ENCODE assay signal across 18 cellular contexts in the genomic region with DNA sequence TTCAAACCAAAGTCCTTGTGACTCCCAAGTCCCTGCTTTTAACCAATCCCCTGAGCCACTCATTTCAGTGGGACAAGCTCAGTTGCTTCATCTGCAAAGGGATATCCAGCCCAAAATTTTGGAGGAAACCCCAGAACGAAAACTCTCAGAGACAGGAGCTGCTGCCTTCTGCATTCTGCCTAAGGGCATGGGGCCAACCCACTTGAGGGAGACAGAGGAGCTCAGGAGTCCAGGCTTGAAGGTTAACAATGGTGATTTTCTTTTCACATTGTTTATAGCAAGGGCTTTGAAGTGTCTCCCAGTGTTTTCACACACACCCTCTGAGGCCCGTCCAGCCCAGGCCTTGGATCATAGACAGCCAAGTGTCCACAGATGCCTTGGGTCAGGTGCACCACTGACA.
DNase-seq lines count a peak whose midpoint lies in the region; ATAC-seq and TF ChIP-seq lines count a peak whose summit lies in the region.
"Had no signal": no experiment of that assay in that cellular context is flagged by ENCODE, and none has a peak within 500 bp of the region (broad histone marks: within the 10 kb centered on the region; RNA-seq: fewer than 3 reads in every experiment).

No MANE protein-coding gene starts in this region.

- in situ Hi-C loops in gastrocnemius medialis (cut with MboI; ENCODE audit: low sequenced_read_pairs in 4 of 4): no loop called here

- H3K4me3 ChIP-seq in heart left ventricle (no peak overlapping the region), thyroid gland (replicated peaks in 1 of 3) (no peak overlapping the region), gastrocnemius medialis (no peak overlapping the region)
- H3K4me3 ChIP-seq: gastroesophageal sphincter, stomach, tibial nerve had no signal

- TF ChIP-seq POLR2A in heart left ventricle (IDR thresholded peaks at IDR 0.05): no peak
- TF ChIP-seq POLR2A in thyroid gland (IDR thresholded peaks at IDR 0.05): no peak
- no peak for TF ChIP-seq POLR2A in gastrocnemius medialis (IDR thresholded peaks at IDR 0.05)

- H3K9me3 ChIP-seq in heart left ventricle: no peaks in the 10 kb centered on the region
- no peaks in the 10 kb centered on the region for H3K9me3 ChIP-seq in thyroid gland
- no peaks in the 10 kb centered on the region for H3K9me3 ChIP-seq in gastrocnemius medialis
- H3K9me3 ChIP-seq: gastroesophageal sphincter, stomach, tibial nerve had no signal

- H3K4me1 ChIP-seq in heart left ventricle (peaks cover 0 to 16% (median 2%) of the 10 kb centered on the region in 12 donors), thyroid gland (no peaks in the 10 kb centered on the region), gastrocnemius medialis (no peaks in the 10 kb centered on the region)
- H3K4me1 ChIP-seq: stomach, tibial nerve had no signal

- H3K27me3 ChIP-seq in heart left ventricle (no peaks in the 10 kb centered on the region), thyroid gland (no peaks in the 10 kb centered on the region), gastrocnemius medialis (no peaks in the 10 kb centered on the region)
- H3K27me3 ChIP-seq: gastroesophageal sphincter, stomach, tibial nerve had no signal

- H3K27ac ChIP-seq in heart left ventricle (no peak overlapping the region), thyroid gland (no peak overlapping the region), gastrocnemius medialis (no peak overlapping the region)
- H3K27ac ChIP-seq: gastroesophageal sphincter, stomach, tibial nerve had no signal

- TF ChIP-seq CTCF in heart left ventricle (IDR thresholded peaks at IDR 0.05) (no peak), thyroid gland (IDR thresholded peaks at IDR 0.05) (no peak), gastrocnemius medialis (IDR thresholded peaks at IDR 0.05 in 4 of 5, conservative IDR thresholded peaks at IDR 0.05 in 1 of 5) (no peak)

- H3K36me3 ChIP-seq in heart left ventricle (no peaks in the 10 kb centered on the region), thyroid gland (no peaks in the 10 kb centered on the region), gastrocnemius medialis (no peaks in the 10 kb centered on the region)
- H3K36me3 ChIP-seq: gastroesophageal sphincter, stomach, tibial nerve had no signal

- intact Hi-C loops in heart left ventricle (cut with DNase I): no loop called here
- intact Hi-C loops in thyroid gland (cut with DNase I): no loop called here
- intact Hi-C loops in gastrocnemius medialis (cut with DNase I; ENCODE audit: low total_unique reads): no loop called here

- 29 to 58% (median 39%) methylated on average over 2 of the region's 2 CpGs for WGBS in heart left ventricle, 4 donors
- WGBS in thyroid gland, 2 donors: 21 to 42% methylated on average over 2 of the region's 2 CpGs

- ATAC-seq in heart left ventricle (peak in 3 of 4 donors; percentile 14 to 49 (median 39)), gastrocnemius medialis (no peak), GM21381 (IDR thresholded peaks at IDR 0.05; ENCODE audit: unreplicated experiment) (no peak)
- ATAC-seq: activated CD8-positive, alpha-beta memory T cell treated with anti-CD3 and anti-CD28 coated beads, Interleukin-2, amount 10 ng/mL, durations not matched to agents 7 days and 5 days; gastroesophageal sphincter; naive thymus-derived CD8-positive, alpha-beta T cell had no signal

- DNase-seq in NCI-H748 (lab: John Stamatoyannopoulos, UW; ENCODE audit: unreplicated experiment): peak; percentile 66
- DNase-seq in NCI-H748 treated with DMSO at 0.1 percent for 48 hours (lab: John Stamatoyannopoulos, UW): no peak
- DNase-seq in NCI-H2196 treated with DMSO at 0.1 percent for 48 hours (lab: John Stamatoyannopoulos, UW; ENCODE audit: unreplicated experiment): peak; percentile 45
- peak in 3 of 5 donors; percentile 41 to 77 (median 55) for DNase-seq in heart left ventricle
- peak; percentile 29 to 31 for DNase-seq in thyroid gland
- no peak for DNase-seq in gastrocnemius medialis
- no peak for DNase-seq in activated CD8-positive, alpha-beta memory T cell treated with anti-CD3 and anti-CD28 coated beads, Interleukin-2, amount 50 U/mL, for 4 hours
- DNase-seq: activated B cell treated with CpG ODN at 0.5 μM for 24 hours; activated CD4-positive, alpha-beta T cell treated with anti-CD3 and anti-CD28 coated beads, Interleukin-2, amount 50 U/mL, for 1 hour; activated CD8-positive, alpha-beta memory T cell treated with anti-CD3 and anti-CD28 coated beads, Interleukin-2, amount 10 ng/mL, durations not matched to agents 7 days and 5 days; activated naive CD4-positive, alpha-beta T cell treated with Interleukin-2 at 50 U/mL for 16 hours; DND-41; naive thymus-derived CD8-positive, alpha-beta T cell; NCI-H345; stomach had no signal

Comparison
In these comparisons a context has a peak if more than half of its experiments do, and no peak if none do; other contexts are left out.
1. DNase-seq: peak in NCI-H748 (single experiment), NCI-H2196 treated with DMSO at 0.1 percent for 48 hours (single experiment), heart left ventricle (3 of 5) and thyroid gland (2 of 2); none in NCI-H748 treated with DMSO at 0.1 percent for 48 hours (single experiment), gastrocnemius medialis (0 of 2) and activated CD8-positive, alpha-beta memory T cell treated with anti-CD3 and anti-CD28 coated beads, Interleukin-2, amount 50 U/mL, for 4 hours (single experiment).
2. ATAC-seq: peak in heart left ventricle (3 of 4); none in gastrocnemius medialis (0 of 2) and GM21381 (single experiment).